11 cellular contexts compared by ENCODE assay signal in the genomic region with DNA sequence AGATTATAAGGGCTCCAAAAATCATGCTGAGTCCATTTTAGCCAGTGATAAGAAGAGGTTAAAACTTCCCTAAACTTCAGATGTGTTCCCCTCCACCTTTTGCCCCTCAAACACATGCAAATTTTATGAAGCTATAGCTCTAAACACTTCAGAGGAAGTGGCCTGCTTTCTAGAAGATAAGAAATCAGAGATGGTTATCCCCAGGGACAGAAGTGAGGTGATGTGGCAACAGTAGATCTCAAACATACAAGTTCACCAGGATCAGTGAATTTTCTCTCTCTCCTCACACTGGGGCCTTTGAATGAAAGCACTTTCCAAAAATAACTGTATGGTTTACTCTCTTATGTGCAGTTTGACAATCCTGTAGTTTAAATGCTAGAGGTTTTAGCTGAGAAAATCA.
DNase-seq lines count a peak whose midpoint lies in the region; ATAC-seq and TF ChIP-seq lines count a peak whose summit lies in the region.
"Had no signal": no experiment of that assay in that cellular context is flagged by ENCODE, and none has a peak within 500 bp of the region (broad histone marks: within the 10 kb centered on the region; RNA-seq: fewer than 3 reads in every experiment).

No MANE protein-coding gene starts in this region.

- H3K27me3 ChIP-seq in IMR-90 (ENCODE audit: control insufficient read depth, insufficient read depth, low read length) (no peaks in the 10 kb centered on the region), BE2C (no peaks in the 10 kb centered on the region), neural progenitor cell (no peaks in the 10 kb centered on the region), GM23338 (ENCODE audit: insufficient read depth) (no peaks in the 10 kb centered on the region)
- H3K27me3 ChIP-seq: right lobe of liver had no signal

- no peaks in the 10 kb centered on the region for H4K20me1 ChIP-seq in IMR-90 (ENCODE audit: insufficient read depth, low read length)
- H4K20me1 ChIP-seq in neural progenitor cell (ENCODE audit: low read depth): no peaks in the 10 kb centered on the region
- H4K20me1 ChIP-seq in GM23338 (replicated peaks; ENCODE audit: insufficient read depth): no peaks in the 10 kb centered on the region

- H3K27ac Mint-ChIP-seq in neural progenitor cell (no peak overlapping the region), GM23338 (no peak overlapping the region)
- H3K27ac Mint-ChIP-seq: activated T-helper 17 cell treated with anti-CD3 and anti-CD28 coated beads, Interleukin-2, amount 50 U/mL, for 72 hours had no signal

- no peaks in the 10 kb centered on the region for H3K9me3 ChIP-seq in IMR-90 (ENCODE audit: control insufficient read depth, insufficient read depth, low read length)
- H3K9me3 ChIP-seq in BE2C: no peaks in the 10 kb centered on the region
- H3K9me3 ChIP-seq in neural progenitor cell (ENCODE audit: low read depth): no peaks in the 10 kb centered on the region
- H3K9me3 ChIP-seq: right lobe of liver had no signal

- dilution Hi-C loops in IMR-90 (cut with HindIII; ENCODE audit: low sequenced_read_pairs, unreplicated experiment): no loop called here

- no peak overlapping the region for H4K91ac ChIP-seq in IMR-90 (ENCODE audit: insufficient read depth, low read depth, low read length)

- H3K14ac ChIP-seq in IMR-90 (replicated peaks; ENCODE audit: low read depth, low read length): peak overlapping the region; percentile 19; the same call in 1 of the 2 replicates

- H3K27ac ChIP-seq in IMR-90 (ENCODE audit: insufficient read depth, low read length) (no peak overlapping the region), neural progenitor cell (no peak overlapping the region), GM23338 (ENCODE audit: low read depth) (no peak overlapping the region)
- H3K27ac ChIP-seq: right lobe of liver had no signal

- BruUV-seq in IMR-90 (replicated peaks; lab: Mats Ljungman, UMichigan): no TSS peak

- DNase-seq in IMR-90: no peak
- DNase-seq in iris pigment epithelial cell (ENCODE audit: low read depth): peak; percentile 15
- DNase-seq in BE2C: no peak
- no peak for DNase-seq in neural progenitor cell (ENCODE audit: low spot score)
- no peak for DNase-seq in GM23338 (ENCODE audit: low spot score)
- no peak for DNase-seq in NCI-H1092 treated with DMSO at 0.1 percent for 48 hours (lab: John Stamatoyannopoulos, UW)
- DNase-seq: right lobe of liver; stimulated activated naive CD4-positive, alpha-beta T cell had no signal

- no peak overlapping the region for H2BK15ac ChIP-seq in IMR-90 (ENCODE audit: low read depth, low read length)

- no peak overlapping the region for H3K4me2 ChIP-seq in IMR-90 (ENCODE audit: low read depth, low read length)
- H3K4me2 ChIP-seq in neural progenitor cell: no peak overlapping the region
- H3K4me2 ChIP-seq in GM23338: no peak overlapping the region

- H3K4ac ChIP-seq in IMR-90 (ENCODE audit: low read depth, low read length): no peak overlapping the region

- ATAC-seq in GM18861 (IDR thresholded peaks at IDR 0.05; ENCODE audit: unreplicated experiment) (peak; percentile 87), GM21825 (IDR thresholded peaks at IDR 0.05; ENCODE audit: unreplicated experiment) (peak; percentile 75), IMR-90 (ENCODE audit: low read depth) (peak; percentile 14; the same call in 1 of the 2 replicates), GM23338 (no peak)
- ATAC-seq: activated T-helper 17 cell treated with anti-CD3 and anti-CD28 coated beads, Interleukin-2, amount 50 U/mL, for 72 hours; right lobe of liver had no signal

- H3K36me3 ChIP-seq in IMR-90 (ENCODE audit: control insufficient read depth, insufficient read depth, low read length) (no peaks in the 10 kb centered on the region), BE2C (no peaks in the 10 kb centered on the region), neural progenitor cell (no peaks in the 10 kb centered on the region), GM23338 (ENCODE audit: insufficient read depth) (no peaks in the 10 kb centered on the region)
- H3K36me3 ChIP-seq: right lobe of liver had no signal

- H3K79me2 ChIP-seq in neural progenitor cell (ENCODE audit: low read depth): no peaks in the 10 kb centered on the region
- no peaks in the 10 kb centered on the region for H3K79me2 ChIP-seq in GM23338 (replicated peaks; ENCODE audit: insufficient read depth)

- TF ChIP-seq RAD21 in IMR-90 (IDR thresholded peaks at IDR 0.05; ENCODE audit: low read length): no peak

- H3K79me1 ChIP-seq in IMR-90 (ENCODE audit: low read depth in 1 of 2, low read length in 2 of 2): no peaks in the 10 kb centered on the region

- H3K36me3 Mint-ChIP-seq in neural progenitor cell (no peaks in the 10 kb centered on the region), GM23338 (ENCODE audit: low read depth) (no peaks in the 10 kb centered on the region)

- H3K4me3 Mint-ChIP-seq in neural progenitor cell: no peak overlapping the region
- no peak overlapping the region for H3K4me3 Mint-ChIP-seq in GM23338
- H3K4me3 Mint-ChIP-seq: activated T-helper 17 cell treated with anti-CD3 and anti-CD28 coated beads, Interleukin-2, amount 50 U/mL, for 72 hours had no signal

- no peak overlapping the region for H3K23ac ChIP-seq in IMR-90 (ENCODE audit: low read depth, low read length)

- no peaks in the 10 kb centered on the region for H3K27me3 Mint-ChIP-seq in neural progenitor cell (ENCODE audit: insufficient read depth, low read depth)
- H3K27me3 Mint-ChIP-seq in GM23338 (ENCODE audit: insufficient read depth, low read depth, poor library complexity): no peaks in the 10 kb centered on the region
- H3K27me3 Mint-ChIP-seq: activated T-helper 17 cell treated with anti-CD3 and anti-CD28 coated beads, Interleukin-2, amount 50 U/mL, for 72 hours had no signal

- H2AFZ ChIP-seq in IMR-90 (replicated peaks; ENCODE audit: low read length, poor library complexity) (no peak overlapping the region), neural progenitor cell (replicated peaks) (no peak overlapping the region), GM23338 (no peak overlapping the region)

- H3K56ac ChIP-seq in IMR-90 (ENCODE audit: extremely low read depth, insufficient read depth, low read length): no peak overlapping the region

- H3K9me2 ChIP-seq in GM23338 (ENCODE audit: insufficient read depth): no peaks in the 10 kb centered on the region

- H2AK9ac ChIP-seq in IMR-90 (replicated peaks; ENCODE audit: low read depth, low read length, poor library complexity): no peak overlapping the region

- POLR2A ChIA-PET in IMR-90 (lab: Charles Lee; ENCODE audit: unreplicated experiment): no interaction called here

- no peak overlapping the region for H4K8ac ChIP-seq in IMR-90 (ENCODE audit: low read depth in 2 of 2, low read length in 2 of 2)

- no peak overlapping the region for H2BK20ac ChIP-seq in IMR-90 (ENCODE audit: low read depth, low read length)

- TF ChIP-seq CTCF in IMR-90 (conservative IDR thresholded peaks at IDR 0.05; ENCODE audit: low read depth, low read length): no peak
- no peak for TF ChIP-seq CTCF in BE2C (IDR thresholded peaks at IDR 0.05; ENCODE audit: low read depth, low read length)
- no peak for TF ChIP-seq CTCF in neural progenitor cell (IDR thresholded peaks at IDR 0.05)
- no peak for TF ChIP-seq CTCF in GM23338 (conservative IDR thresholded peaks at IDR 0.05; ENCODE audit: low read depth in 2 of 2)

- no peak overlapping the region for H2BK5ac ChIP-seq in IMR-90 (ENCODE audit: low read depth, low read length, poor library complexity, severe bottlenecking)

- H3K9ac ChIP-seq in IMR-90 (ENCODE audit: low read depth, low read length) (no peak overlapping the region), neural progenitor cell (no peak overlapping the region)

- H3K4me3 ChIP-seq in IMR-90 (ENCODE audit: insufficient read depth, low read depth, low read length): no peak overlapping the region
- no peak overlapping the region for H3K4me3 ChIP-seq in BE2C (ENCODE audit: low read depth, low read length)
- no peak overlapping the region for H3K4me3 ChIP-seq in neural progenitor cell
- no peak overlapping the region for H3K4me3 ChIP-seq in GM23338
- H3K4me3 ChIP-seq: right lobe of liver had no signal

- H2BK120ac ChIP-seq in IMR-90 (ENCODE audit: low read depth, low read length): no peak overlapping the region

- H3K4me1 Mint-ChIP-seq in neural progenitor cell: no peaks in the 10 kb centered on the region
- H3K4me1 Mint-ChIP-seq in GM23338: peaks cover 20% of the 10 kb centered on the region

- H3K9me3 Mint-ChIP-seq in neural progenitor cell (no peaks in the 10 kb centered on the region), GM23338 (no peaks in the 10 kb centered on the region)
- H3K9me3 Mint-ChIP-seq: activated T-helper 17 cell treated with anti-CD3 and anti-CD28 coated beads, Interleukin-2, amount 50 U/mL, for 72 hours had no signal

- no peak for TF ChIP-seq POLR2A in IMR-90 (IDR thresholded peaks at IDR 0.05; ENCODE audit: low read depth, low read length)

- no peak overlapping the region for H4K5ac ChIP-seq in IMR-90 (ENCODE audit: low read depth, low read length)

- no peak overlapping the region for H2AK5ac ChIP-seq in IMR-90 (ENCODE audit: low read depth, low read length)

- H3K9me1 ChIP-seq in IMR-90 (ENCODE audit: insufficient read depth, low read length): no peaks in the 10 kb centered on the region

- CTCF ChIA-PET in IMR-90 (lab: Yijun Ruan, JAX): interaction anchor here (1.4 kb wide), 1 partner anchor 30 kb away, joined by 3 read pairs; no protein-coding TSS in a partner anchor

- H3K4me1 ChIP-seq in IMR-90 (ENCODE audit: control insufficient read depth, insufficient read depth, low read length) (peaks cover 2% of the 10 kb centered on the region), BE2C (peaks cover 7% of the 10 kb centered on the region), neural progenitor cell (no peaks in the 10 kb centered on the region), GM23338 (ENCODE audit: insufficient read depth) (peaks cover 7% of the 10 kb centered on the region)

- H3K18ac ChIP-seq in IMR-90 (ENCODE audit: low read depth, low read length): no peak overlapping the region

- in situ Hi-C loops in IMR-90 (cut with MboI; ENCODE audit: low sequenced_read_pairs): no loop called here

- H3F3A ChIP-seq in neural progenitor cell (ENCODE audit: low read depth) (no peaks in the 10 kb centered on the region), GM23338 (replicated peaks; ENCODE audit: low read depth) (no peaks in the 10 kb centered on the region)

- intact Hi-C loops in IMR-90 (cut with micrococcal nuclease): no loop called here

TF ChIP-seq in IMR-90, 13 proteins besides CTCF, POLR2A, EP300 and RAD21:
- TF ChIP-seq CEBPB (IDR thresholded peaks at IDR 0.05; ENCODE audit: low read depth, low read length): 0 out of 2 replicates have a peak, but pooled peaks have one; percentile 22
- TF ChIP-seq MAFK (IDR thresholded peaks at IDR 0.05; ENCODE audit: low read depth, low read length): no peak

TF ChIP-seq in GM23338, 12 proteins besides CTCF, POLR2A, EP300 and RAD21 (continues in another document):
- TF ChIP-seq ZNF114 (CRISPR knock-in tag; IDR thresholded peaks at IDR 0.05): no peak
- no peak for TF ChIP-seq STAT1 (IDR thresholded peaks at IDR 0.05; ENCODE audit: unreplicated experiment)
- no peak for TF ChIP-seq NANOG (IDR thresholded peaks at IDR 0.05; ENCODE audit: borderline replicate concordance)
